ENCODE assay signal across 11 cellular contexts in the genomic region with DNA sequence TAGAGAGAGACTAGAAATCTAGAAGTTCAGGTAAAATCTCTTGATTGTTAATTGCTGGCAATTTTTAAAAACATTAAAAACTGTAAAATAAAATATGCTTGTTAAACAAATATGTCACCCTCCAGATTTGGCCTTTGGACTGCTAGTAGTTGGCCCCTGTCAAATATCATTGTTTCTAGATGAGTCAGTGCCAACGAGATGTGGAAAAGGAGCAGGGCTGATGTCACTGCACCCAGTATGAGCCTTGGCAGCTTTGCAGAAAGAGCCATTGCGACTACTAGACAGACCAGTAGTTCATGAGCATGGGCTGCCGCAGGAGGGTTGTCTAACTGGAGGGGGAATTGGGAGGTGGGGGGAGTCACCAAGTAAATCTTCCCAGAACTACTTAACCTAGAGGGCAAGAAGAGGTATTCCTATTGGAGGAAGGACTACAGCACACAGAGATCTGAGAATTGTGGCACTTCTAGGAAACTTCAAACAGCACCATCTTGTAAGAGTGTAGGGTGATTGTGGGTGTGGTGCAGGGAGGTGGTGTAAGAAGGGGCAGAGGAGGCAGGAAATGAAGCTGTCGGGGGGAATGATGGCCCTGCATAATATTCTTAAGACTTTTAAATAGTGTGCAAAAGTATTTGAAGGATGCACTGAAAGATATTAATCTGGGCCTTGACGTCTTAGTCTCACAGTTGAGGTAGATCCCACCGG. TPM values are rescaled to one million over a fixed set of nuclear protein-coding genes. Genes with fewer than 3 reads are reported as not detected.
DNase-seq lines count a peak whose midpoint lies in the region; ATAC-seq and TF ChIP-seq lines count a peak whose summit lies in the region.
"Had no signal": no experiment of that assay in that cellular context is flagged by ENCODE, and none has a peak within 500 bp of the region (broad histone marks: within the 10 kb centered on the region; RNA-seq: fewer than 3 reads in every experiment).

No MANE protein-coding gene starts in this region.

- H3K4me1 Mint-ChIP-seq in activated naive CD8-positive, alpha-beta T cell treated with anti-CD3 and anti-CD28 coated beads, Interleukin-2, amount 10 ng/mL, durations not matched to agents 7 days and 5 days = peaks cover 7% of the 10 kb centered on the region
- peaks cover 4% of the 10 kb centered on the region for H3K4me1 Mint-ChIP-seq in activated naive CD8-positive, alpha-beta T cell treated with anti-CD3 and anti-CD28 coated beads for 36 hours
- H3K4me1 Mint-ChIP-seq in stimulated activated effector memory CD8-positive, alpha-beta T cell treated with anti-CD3 and anti-CD28 coated beads, Interleukin-12 subunit alpha, Interleukin-12 subunit beta, amount 100 ng/mL, for 72 hours = peaks cover 8% of the 10 kb centered on the region
- H3K4me1 Mint-ChIP-seq in Calu3 (ENCODE audit: low read depth, unreplicated experiment) = no peaks in the 10 kb centered on the region

- H3K36me3 Mint-ChIP-seq in activated naive CD8-positive, alpha-beta T cell treated with anti-CD3 and anti-CD28 coated beads, Interleukin-2, amount 10 ng/mL, durations not matched to agents 7 days and 5 days = peaks cover 10% of the 10 kb centered on the region
- no peaks in the 10 kb centered on the region for H3K36me3 Mint-ChIP-seq in activated naive CD8-positive, alpha-beta T cell treated with anti-CD3 and anti-CD28 coated beads for 36 hours
- no peaks in the 10 kb centered on the region for H3K36me3 Mint-ChIP-seq in stimulated activated effector memory CD8-positive, alpha-beta T cell treated with anti-CD3 and anti-CD28 coated beads, Interleukin-12 subunit alpha, Interleukin-12 subunit beta, amount 100 ng/mL, for 72 hours
- no peaks in the 10 kb centered on the region for H3K36me3 Mint-ChIP-seq in Calu3 (ENCODE audit: insufficient read depth, unreplicated experiment)

- POLR2A ChIA-PET in activated naive CD8-positive, alpha-beta T cell treated with anti-CD3 and anti-CD28 coated beads, Interleukin-2, amount 10 ng/mL, durations not matched to agents 7 days and 5 days (lab: Charles Lee) = no interaction called here

- peak overlapping the region; percentile 14 for H3K4me3 Mint-ChIP-seq in activated naive CD8-positive, alpha-beta T cell treated with anti-CD3 and anti-CD28 coated beads, Interleukin-2, amount 10 ng/mL, durations not matched to agents 7 days and 5 days
- no peak overlapping the region for H3K4me3 Mint-ChIP-seq in activated naive CD8-positive, alpha-beta T cell treated with anti-CD3 and anti-CD28 coated beads for 36 hours
- H3K4me3 Mint-ChIP-seq in stimulated activated effector memory CD8-positive, alpha-beta T cell treated with anti-CD3 and anti-CD28 coated beads, Interleukin-12 subunit alpha, Interleukin-12 subunit beta, amount 100 ng/mL, for 72 hours = no peak overlapping the region
- no peak overlapping the region for H3K4me3 Mint-ChIP-seq in Calu3 (ENCODE audit: low read depth, unreplicated experiment)

- no peak overlapping the region for H3K27ac Mint-ChIP-seq in activated naive CD8-positive, alpha-beta T cell treated with anti-CD3 and anti-CD28 coated beads, Interleukin-2, amount 10 ng/mL, durations not matched to agents 7 days and 5 days
- H3K27ac Mint-ChIP-seq in activated naive CD8-positive, alpha-beta T cell treated with anti-CD3 and anti-CD28 coated beads for 36 hours = no peak overlapping the region
- H3K27ac Mint-ChIP-seq in stimulated activated effector memory CD8-positive, alpha-beta T cell treated with anti-CD3 and anti-CD28 coated beads, Interleukin-12 subunit alpha, Interleukin-12 subunit beta, amount 100 ng/mL, for 72 hours = no peak overlapping the region
- H3K27ac Mint-ChIP-seq in Calu3 (ENCODE audit: unreplicated experiment) = no peak overlapping the region

- H3K9me3 Mint-ChIP-seq in activated naive CD8-positive, alpha-beta T cell treated with anti-CD3 and anti-CD28 coated beads, Interleukin-2, amount 10 ng/mL, durations not matched to agents 7 days and 5 days = peaks cover 14% of the 10 kb centered on the region
- peaks cover 5% of the 10 kb centered on the region for H3K9me3 Mint-ChIP-seq in activated naive CD8-positive, alpha-beta T cell treated with anti-CD3 and anti-CD28 coated beads for 36 hours
- H3K9me3 Mint-ChIP-seq in stimulated activated effector memory CD8-positive, alpha-beta T cell treated with anti-CD3 and anti-CD28 coated beads, Interleukin-12 subunit alpha, Interleukin-12 subunit beta, amount 100 ng/mL, for 72 hours = no peaks in the 10 kb centered on the region
- H3K9me3 Mint-ChIP-seq in Calu3 (ENCODE audit: low read depth, unreplicated experiment) = peaks cover 5% of the 10 kb centered on the region

- CTCF ChIA-PET in Calu3 (lab: Charles Lee) = no interaction called here

- intact Hi-C loops in Calu3 (cut with micrococcal nuclease; ENCODE audit: unreplicated experiment) = no loop called here

- DNase-seq in activated naive CD8-positive, alpha-beta T cell treated with anti-CD3 and anti-CD28 coated beads, Interleukin-2, amount 10 ng/mL, durations not matched to agents 7 days and 5 days = no peak
- no peak for DNase-seq in activated naive CD8-positive, alpha-beta T cell treated with anti-CD3 and anti-CD28 coated beads for 36 hours
- DNase-seq in RKO (ENCODE audit: low spot score) (peak; percentile 42), dermis blood vessel endothelial cell (peak; percentile 11), CD1c-positive myeloid dendritic cell (ENCODE audit: extremely low spot score) (no peak), Calu3 (no peak), cerebellum (ENCODE audit: low spot score) (no peak)
- no peak for DNase-seq in stimulated activated effector memory CD8-positive, alpha-beta T cell treated with anti-CD3 and anti-CD28 coated beads, Interleukin-12 subunit alpha, Interleukin-12 subunit beta, amount 100 ng/mL, for 72 hours (ENCODE audit: low spot score in 2 of 2)
- DNase-seq: activated CD4-positive, CD25-positive, alpha-beta regulatory T cell; heart right ventricle; NCI-H1436 had no signal

- peaks cover 18% of the 10 kb centered on the region for H3K27me3 Mint-ChIP-seq in activated naive CD8-positive, alpha-beta T cell treated with anti-CD3 and anti-CD28 coated beads, Interleukin-2, amount 10 ng/mL, durations not matched to agents 7 days and 5 days
- H3K27me3 Mint-ChIP-seq in activated naive CD8-positive, alpha-beta T cell treated with anti-CD3 and anti-CD28 coated beads for 36 hours = peaks cover 2% of the 10 kb centered on the region
- H3K27me3 Mint-ChIP-seq in Calu3 (ENCODE audit: unreplicated experiment) = no peaks in the 10 kb centered on the region

- no peak for TF ChIP-seq CTCF in Calu3 (IDR thresholded peaks at IDR 0.05; ENCODE audit: unreplicated experiment)

- no TSS peak for BruUV-seq in Calu3 (replicated peaks; lab: Mats Ljungman, UMichigan)

- peak; percentile 75 for ATAC-seq in activated naive CD8-positive, alpha-beta T cell treated with anti-CD3 and anti-CD28 coated beads, Interleukin-2, amount 10 ng/mL, durations not matched to agents 7 days and 5 days (ENCODE audit: low read depth)
- ATAC-seq in stimulated activated effector memory CD8-positive, alpha-beta T cell treated with anti-CD3 and anti-CD28 coated beads, Interleukin-12 subunit alpha, Interleukin-12 subunit beta, amount 100 ng/mL, for 72 hours = peak; percentile 98

RNA-seq across cellular contexts. Expression of a gene that starts 7.1 kb away (rescaled TPM):
- 100 to 1,000 TPM; 266 to 275 TPM for total RNA-seq in activated naive CD8-positive, alpha-beta T cell treated with anti-CD3 and anti-CD28 coated beads, Interleukin-2, amount 10 ng/mL, durations not matched to agents 7 days and 5 days
- 100 to 1,000 TPM; 149 TPM for total RNA-seq in activated naive CD8-positive, alpha-beta T cell treated with anti-CD3 and anti-CD28 coated beads for 36 hours
- total RNA-seq in dermis blood vessel endothelial cell (0.17 and 0.28 TPM in 2 replicates), Calu3 (2022) (not detected in 2 replicates), cerebellum (5.8 TPM)

RNA-seq across cellular contexts. Expression of a gene that starts 46.4 kb away (rescaled TPM):
- total RNA-seq in activated naive CD8-positive, alpha-beta T cell treated with anti-CD3 and anti-CD28 coated beads, Interleukin-2, amount 10 ng/mL, durations not matched to agents 7 days and 5 days = 10 to 100 TPM; 35.0 to 37.4 TPM
- 10 to 100 TPM; 50.4 to 52.5 TPM for total RNA-seq in activated naive CD8-positive, alpha-beta T cell treated with anti-CD3 and anti-CD28 coated beads for 36 hours
- total RNA-seq in dermis blood vessel endothelial cell (10.9 and 27.5 TPM in 2 replicates), Calu3 (2022) (41.7 and 45.8 TPM in 2 replicates), cerebellum (27.4 TPM)

Comparison
In these comparisons a context has a peak if more than half of its experiments do, and no peak if none do; other contexts are left out.
1. DNase-seq: peak in RKO (single experiment) and dermis blood vessel endothelial cell (single experiment); none in activated naive CD8-positive, alpha-beta T cell treated with anti-CD3 and anti-CD28 coated beads, Interleukin-2, amount 10 ng/mL, durations not matched to agents 7 days and 5 days (single experiment), activated naive CD8-positive, alpha-beta T cell treated with anti-CD3 and anti-CD28 coated beads for 36 hours (single experiment), stimulated activated effector memory CD8-positive, alpha-beta T cell treated with anti-CD3 and anti-CD28 coated beads, Interleukin-12 subunit alpha, Interleukin-12 subunit beta, amount 100 ng/mL, for 72 hours (0 of 2), CD1c-positive myeloid dendritic cell (single experiment), Calu3 (single experiment) and cerebellum (single experiment).
2. RNA of a gene that starts 7.1 kb away (total RNA-seq): 266 to 275 TPM in activated naive CD8-positive, alpha-beta T cell treated with anti-CD3 and anti-CD28 coated beads, Interleukin-2, amount 10 ng/mL, durations not matched to agents 7 days and 5 days and 149 TPM in activated naive CD8-positive, alpha-beta T cell treated with anti-CD3 and anti-CD28 coated beads for 36 hours; 5.8 TPM in cerebellum (single experiment), 0.17 to 0.28 TPM in dermis blood vessel endothelial cell and not detected in Calu3; every median in the first group is over 10 times any median in the second.